8 cellular contexts compared by ENCODE assay signal in the genomic region with DNA sequence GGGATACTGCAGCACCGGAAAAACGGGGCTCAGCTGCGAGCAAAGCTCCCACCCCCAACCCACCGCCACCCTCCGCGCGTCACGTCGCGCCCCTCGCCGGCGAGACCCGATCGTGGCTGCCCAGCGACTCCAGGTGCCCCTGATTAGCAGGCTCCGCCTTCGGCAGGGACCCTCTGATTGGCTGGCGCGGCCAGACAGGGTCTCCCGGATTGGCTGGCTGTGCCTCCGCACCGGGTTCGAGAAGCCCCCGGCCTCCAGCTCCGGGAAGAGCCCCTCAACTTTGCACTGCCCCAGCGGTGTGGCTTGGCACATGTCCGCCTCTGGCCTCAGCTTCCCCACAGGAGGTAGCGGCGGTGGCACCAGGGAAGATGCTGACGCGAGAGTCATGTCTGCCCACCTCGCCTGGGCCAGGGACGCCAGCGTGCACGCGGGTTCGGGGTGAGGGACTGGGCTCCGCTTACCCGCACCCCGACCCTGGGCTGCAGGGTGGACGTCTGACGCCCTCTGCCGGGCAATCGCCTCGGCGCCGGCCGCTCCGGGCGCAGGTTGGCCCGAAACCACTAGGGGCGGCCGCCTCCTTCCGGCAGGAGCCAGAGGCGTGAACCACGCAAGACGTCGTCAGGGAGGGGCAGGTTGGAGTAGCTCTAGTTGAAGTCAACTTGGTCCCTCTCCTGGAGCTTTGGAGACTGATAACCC. TPM values are rescaled to one million over a fixed set of nuclear protein-coding genes. Genes with fewer than 3 reads are reported as not detected.
A peak's percentile ranks its signal among the peaks of the same experiment; 100 is the strongest.
DNase-seq lines count a peak whose midpoint lies in the region; ATAC-seq and TF ChIP-seq lines count a peak whose summit lies in the region.

No MANE protein-coding gene starts in this region.

- H3K36me3 ChIP-seq in A673 (ENCODE audit: insufficient read depth, low read length, poor library complexity, severe bottlenecking): peaks cover 21% of the 10 kb centered on the region
- H3K36me3 ChIP-seq in kidney epithelial cell (ENCODE audit: control insufficient read depth, insufficient read depth, low read length): peaks cover 1% of the 10 kb centered on the region

- ATAC-seq in GM18520 (IDR thresholded peaks at IDR 0.05; ENCODE audit: unreplicated experiment): peak; percentile 45
- peak; percentile 48 for ATAC-seq in HG03064 (IDR thresholded peaks at IDR 0.05; ENCODE audit: low read depth, unreplicated experiment)

- CTCF ChIA-PET in A673 (lab: Charles Lee): interaction anchor here (0.5 to 4.6 kb wide), 20 partner anchors 11 to 446 kb away, joined by 3 to 82 read pairs (median 4); partner anchors contain the start of genes PSMD9 and TMEM120B

- DNase-seq in A673 (ENCODE audit: low spot score): peak; percentile 94
- peak; percentile 91 for DNase-seq in NCI-H226
- DNase-seq in activated CD4-positive, CD25-positive, alpha-beta regulatory T cell (lab: John Stamatoyannopoulos, UW): peak; percentile 88 to 94 (median 90)
- DNase-seq in central memory CD4-positive, alpha-beta T cell: peak; percentile 94
- no peak for DNase-seq in kidney epithelial cell (ENCODE audit: low read depth)
- DNase-seq in stimulated activated CD4-positive, alpha-beta T cell treated with anti-CD3 and anti-CD28 coated beads, Interleukin-1b, Interleukin-23, amount 100 ng/mL, for 1 hour (ENCODE audit: low read depth in 2 of 2): peak; percentile 89 to 91

- H3K4me3 ChIP-seq in A673 (ENCODE audit: low read depth, low read length, poor library complexity, severe bottlenecking) (peak overlapping the region; percentile 58), kidney epithelial cell (ENCODE audit: low read depth, low read length) (peak overlapping the region; percentile 76)

- H3K27ac ChIP-seq in A673 (ENCODE audit: low read depth, low read length, poor library complexity, severe bottlenecking): peak overlapping the region; percentile 83

- no TSS peak for BruUV-seq in A673 (replicated peaks; lab: Mats Ljungman, UMichigan)

- POLR2A ChIA-PET in A673 (lab: Charles Lee; ENCODE audit: low non-redundant PET): interaction anchor here (0.5 to 1.9 kb wide), 3 partner anchors 9 to 94 kb away, joined by 4 to 12 read pairs (median 5); no protein-coding TSS in a partner anchor

- TF ChIP-seq CTCF in A673 (conservative IDR thresholded peaks at IDR 0.05; ENCODE audit: low read depth, low read length) (peak; percentile 100), kidney epithelial cell (IDR thresholded peaks at IDR 0.05; ENCODE audit: insufficient read depth, low read length, poor library complexity, severe bottlenecking) (peak; percentile 99)

- H3K9me3 ChIP-seq in A673 (ENCODE audit: low read depth, low read length, poor library complexity, severe bottlenecking): no peaks in the 10 kb centered on the region

- peaks cover 32% of the 10 kb centered on the region for H3K4me1 ChIP-seq in A673 (ENCODE audit: insufficient read depth, low read length, poor library complexity, severe bottlenecking)

- H3K27me3 ChIP-seq in A673 (replicated peaks; ENCODE audit: insufficient read depth, low read depth, low read length, poor library complexity): no peaks in the 10 kb centered on the region
- no peaks in the 10 kb centered on the region for H3K27me3 ChIP-seq in kidney epithelial cell (ENCODE audit: control insufficient read depth, insufficient read depth, low read length)

- intact Hi-C loops in A673 (cut with micrococcal nuclease; ENCODE audit: unreplicated experiment): loop anchor here (2.0 to 5.0 kb wide), 2 partner anchors 95 to 97 kb away; partner anchors contain the start of gene PSMD9

RNA-seq across cellular contexts. Expression of gene RHOF, which starts 0.5 kb away (rescaled TPM):
- total RNA-seq in A673 (2021) (21.1 and 24.3 TPM in 2 replicates), kidney epithelial cell (194 and 311 TPM in 2 replicates)

RNA-seq across cellular contexts. Expression of gene SETD1B, which starts 9.8 kb away (rescaled TPM):
- total RNA-seq in A673 (2021): 23.8 and 24.5 TPM in 2 replicates
- 8.1 and 9.6 TPM in 2 replicates for total RNA-seq in kidney epithelial cell
